8 cellular contexts compared by ENCODE assay signal in the genomic region with DNA sequence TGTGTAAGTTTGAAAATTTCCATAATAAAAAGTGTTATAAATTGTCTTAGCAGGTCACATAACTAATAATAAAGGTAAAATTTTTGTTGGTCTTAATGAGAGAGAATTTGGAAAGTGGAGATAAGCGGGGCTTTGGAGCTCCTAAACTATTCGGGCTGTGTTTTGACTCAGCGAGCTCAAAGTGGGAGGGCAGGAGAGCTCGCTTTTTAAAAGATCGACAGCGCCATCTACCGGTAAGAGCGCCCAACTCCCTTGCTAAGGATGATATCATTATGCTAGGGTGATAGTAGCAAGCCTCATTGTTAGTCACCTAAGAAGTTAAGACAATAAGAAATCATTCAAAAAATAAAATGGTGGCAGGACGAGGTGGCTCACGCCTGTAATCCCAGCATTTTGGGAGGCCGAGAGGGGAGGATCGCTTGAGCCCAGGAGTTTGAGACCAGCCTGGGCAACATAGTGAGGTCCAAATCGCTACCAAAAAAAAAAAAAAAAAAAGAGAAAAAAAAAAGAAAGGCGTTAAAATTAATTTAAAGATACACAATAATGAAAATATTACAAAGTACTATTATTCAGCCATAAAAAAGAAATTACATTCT. TPM values are rescaled to one million over a fixed set of nuclear protein-coding genes. Genes with fewer than 3 reads are reported as not detected.
A peak's percentile ranks its signal among the peaks of the same experiment; 100 is the strongest.
DNase-seq lines count a peak whose midpoint lies in the region; ATAC-seq, FAIRE-seq and TF ChIP-seq lines count a peak whose summit lies in the region.

No MANE protein-coding gene starts in this region.

- H3K9ac ChIP-seq in MM.1S (ENCODE audit: low read length) = no peak overlapping the region

- H2AFZ ChIP-seq in MM.1S (ENCODE audit: low read length) = no peak overlapping the region

- peak; percentile 37 for FAIRE-seq in pancreas (lab: Jason Lieb, UNC)

- H3K4me1 ChIP-seq in MM.1S (ENCODE audit: low read length) (no peaks in the 10 kb centered on the region), gastroesophageal sphincter (peaks cover 0 to 11% (median 6%) of the 10 kb centered on the region in 3 donors), pancreas (no peaks in the 10 kb centered on the region), transverse colon (peaks cover 0 to 24% (median 0%) of the 10 kb centered on the region in 4 donors)

- H3F3A ChIP-seq in MM.1S (ENCODE audit: insufficient read depth, low read length) = no peaks in the 10 kb centered on the region

- peak; percentile 65 for TF ChIP-seq CTCF in MM.1S (IDR thresholded peaks at IDR 0.05; ENCODE audit: low read length)
- peak; percentile 64 to 83 (median 78) for TF ChIP-seq CTCF in gastroesophageal sphincter (IDR thresholded peaks at IDR 0.05)
- peak; percentile 61 to 76 (median 74) for TF ChIP-seq CTCF in pancreas (IDR thresholded peaks at IDR 0.05)
- TF ChIP-seq CTCF in transverse colon (IDR thresholded peaks at IDR 0.05) = peak; percentile 72 to 80 (median 79)

- TF ChIP-seq EP300 in gastroesophageal sphincter (IDR thresholded peaks at IDR 0.05) (no peak), transverse colon (IDR thresholded peaks at IDR 0.05; ENCODE audit: low read depth) (no peak)

- H3K9me3 ChIP-seq in MM.1S (replicated peaks; ENCODE audit: insufficient read depth, low read length) (no peaks in the 10 kb centered on the region), gastroesophageal sphincter (no peaks in the 10 kb centered on the region), pancreas (no peaks in the 10 kb centered on the region), transverse colon (no peaks in the 10 kb centered on the region)

- no peaks in the 10 kb centered on the region for H3K36me3 ChIP-seq in MM.1S (replicated peaks; ENCODE audit: insufficient read depth, low read length)
- H3K36me3 ChIP-seq in gastroesophageal sphincter = no peaks in the 10 kb centered on the region
- no peaks in the 10 kb centered on the region for H3K36me3 ChIP-seq in pancreas
- H3K36me3 ChIP-seq in transverse colon = no peaks in the 10 kb centered on the region

- no peaks in the 10 kb centered on the region for H3K9me2 ChIP-seq in MM.1S (replicated peaks; ENCODE audit: insufficient read depth, low read length)

- H3K79me2 ChIP-seq in MM.1S (ENCODE audit: low read length) = no peaks in the 10 kb centered on the region

- H4K20me1 ChIP-seq in MM.1S (ENCODE audit: insufficient read depth, low read length) = no peaks in the 10 kb centered on the region

- no peak overlapping the region for H3K4me3 ChIP-seq in MM.1S (ENCODE audit: low read length)
- no peak overlapping the region for H3K4me3 ChIP-seq in gastroesophageal sphincter
- H3K4me3 ChIP-seq in pancreas = no peak overlapping the region
- no peak overlapping the region for H3K4me3 ChIP-seq in transverse colon

- ATAC-seq in gastroesophageal sphincter = peak; percentile 94
- peak; percentile 97 to 99 (median 98) for ATAC-seq in pancreas

- intact Hi-C loops in pancreas (cut with DNase I) (loop anchor here (5.0 to 10.0 kb wide), 3 partner anchors 163 to 265 kb away; no protein-coding TSS in a partner anchor), transverse colon (cut with DNase I; ENCODE audit: low total_unique reads) (loop anchor here (10.0 kb wide), 1 partner anchor 253 kb away; no protein-coding TSS in a partner anchor)

- H3K27ac ChIP-seq in MM.1S (ENCODE audit: low read length) (no peak overlapping the region), gastroesophageal sphincter (peak overlapping the region in 1 of 4 donors; percentile 49), pancreas (no peak overlapping the region), transverse colon (peak overlapping the region in 1 of 4 donors; percentile 7)

- DNase-seq in activated gamma-delta T cell treated with Interleukin-2 at 50 U/mL for 16 hours = peak; percentile 90
- no peak for DNase-seq in activated gamma-delta T cell (lab: John Stamatoyannopoulos, UW)
- peak; percentile 78 for DNase-seq in MM.1S
- peak; percentile 71 for DNase-seq in SK-N-DZ (ENCODE audit: low spot score)
- peak; percentile 80 for DNase-seq in activated gamma-delta T cell treated with anti-CD3 and anti-CD28 coated beads, Interleukin-2, amount 50 U/mL, for 16 hours (ENCODE audit: low read depth)
- DNase-seq in pancreas = peak; percentile 64 to 94 (median 82)
- peak; percentile 89 for DNase-seq in transverse colon

- H3K27me3 ChIP-seq in MM.1S (replicated peaks; ENCODE audit: insufficient read depth, low read length) = no peaks in the 10 kb centered on the region
- H3K27me3 ChIP-seq in gastroesophageal sphincter = no peaks in the 10 kb centered on the region
- no peaks in the 10 kb centered on the region for H3K27me3 ChIP-seq in pancreas
- peaks cover 5% of the 10 kb centered on the region for H3K27me3 ChIP-seq in transverse colon

- H3K4me2 ChIP-seq in MM.1S (ENCODE audit: low read depth, low read length) = no peak overlapping the region

- TF ChIP-seq POLR2A in gastroesophageal sphincter (IDR thresholded peaks at IDR 0.05) = no peak
- TF ChIP-seq POLR2A in transverse colon (IDR thresholded peaks at IDR 0.05) = no peak

- 8 to 12% methylated on average over 14 of the region's 14 CpGs for WGBS in gastroesophageal sphincter (ENCODE audit: low coverage in 1 of 2), 2 donors
- WGBS in pancreas, 2 donors = 9% methylated on average over 14 of the region's 14 CpGs
- WGBS in transverse colon (ENCODE audit: low coverage in 1 of 2), 2 donors = 10 to 11% methylated on average over 14 of the region's 14 CpGs

- in situ Hi-C loops in transverse colon (cut with MboI; ENCODE audit: low pct_ligation_motif_present in 1 of 4, low pct_unique_long_range_greater_than_20kb in 1 of 4, low sequenced_read_pairs in 3 of 4) = loop anchor here in 1 of 4 donors (10.0 to 25.0 kb wide), 2 partner anchors 263 to 625 kb away; no protein-coding TSS in a partner anchor

RNA-seq across cellular contexts. Expression of a gene that starts 24.8 kb away (rescaled TPM):
- not detected in 2 replicates for polyA plus RNA-seq in SK-N-DZ (2014; cell fraction: cytosol; rRNA removed)
- not detected in 2 replicates for polyA plus RNA-seq in SK-N-DZ (2014; cell fraction: nucleus; rRNA removed)
- total RNA-seq in gastroesophageal sphincter = not detected
- total RNA-seq in pancreas = not detected
- not detected for polyA plus RNA-seq in pancreas
- total RNA-seq in transverse colon = not detected

RNA-seq across cellular contexts. Expression of a gene that starts 27.0 kb away (rescaled TPM):
- 0.16 TPM in 1 of 2 replicates, not detected in the other for polyA plus RNA-seq in SK-N-DZ (2014; cell fraction: cytosol; rRNA removed)
- polyA plus RNA-seq in SK-N-DZ (2014; cell fraction: nucleus; rRNA removed) = not detected in 2 replicates
- total RNA-seq in gastroesophageal sphincter = 1 to 10 TPM in 2 of 4 donors, under 1 TPM in 2; 0.12 to 7.8 (median 1.7) TPM
- 1 to 10 TPM in 1 of 6 donors, under 1 TPM in 5; 0.06 to 1.4 (median 0.30) TPM for total RNA-seq in pancreas
- polyA plus RNA-seq in pancreas = 1 to 10 TPM in 1 of 2 donors, under 1 TPM in 1; 0.70 to 1.9 TPM
- 10 to 100 TPM in 2 of 4 donors, 1 to 10 TPM in 2; 8.8 to 19.0 (median 13.4) TPM for total RNA-seq in transverse colon

RNA-seq across cellular contexts. Expression of a gene that starts 32.7 kb away (rescaled TPM):
- polyA plus RNA-seq in SK-N-DZ (2014; cell fraction: cytosol; rRNA removed) = not detected in 2 replicates
- not detected in 2 replicates for polyA plus RNA-seq in SK-N-DZ (2014; cell fraction: nucleus; rRNA removed)
- total RNA-seq in gastroesophageal sphincter = not detected
- total RNA-seq in pancreas = under 1 TPM in 1 of 6 donors, not detected in 5; 0.06 TPM
- polyA plus RNA-seq in pancreas = under 1 TPM; 0.05 to 0.08 TPM
- not detected for total RNA-seq in transverse colon

RNA-seq across cellular contexts. Expression of a gene that starts 51.3 kb away (rescaled TPM):
- not detected in 2 replicates for polyA plus RNA-seq in SK-N-DZ (2014; cell fraction: cytosol; rRNA removed)
- not detected in 2 replicates for polyA plus RNA-seq in SK-N-DZ (2014; cell fraction: nucleus; rRNA removed)
- total RNA-seq in gastroesophageal sphincter = not detected
- total RNA-seq in pancreas = not detected
- not detected for polyA plus RNA-seq in pancreas
- total RNA-seq in transverse colon = not detected
